In genomic region chr3:119033393-119034255, GRCh38 we compare ENCODE assay signal across 8 cellular contexts. TPM values are rescaled to one million over a fixed set of nuclear protein-coding genes. Genes with fewer than 3 reads are reported as not detected.
A peak's percentile ranks its signal among the peaks of the same experiment; 100 is the strongest.
DNase-seq lines count a peak whose midpoint lies in the region; ATAC-seq and TF ChIP-seq lines count a peak whose summit lies in the region.

No MANE protein-coding gene starts in this region.

- H3K27me3 Mint-ChIP-seq in natural killer cell (ENCODE audit: low read depth in 2 of 2) = peaks cover 38 to 66% of the 10 kb centered on the region in 2 donors

- H3K36me3 Mint-ChIP-seq in natural killer cell = no peaks in the 10 kb centered on the region

- no peak overlapping the region for H3K27ac Mint-ChIP-seq in natural killer cell

- no peak overlapping the region for H3K4me3 ChIP-seq in KMS-11 (IDR thresholded peaks at IDR 0.05; ENCODE audit: insufficient read depth, low read depth, low read length)

- peak overlapping the region; percentile 91 for H3K4me2 ChIP-seq in KMS-11

- H2AFZ ChIP-seq in KMS-11 (ENCODE audit: low read depth) = peak overlapping the region; percentile 90

- intact Hi-C loops in natural killer cell (cut with micrococcal nuclease) = no loop called here

- no peaks in the 10 kb centered on the region for H4K20me1 ChIP-seq in KMS-11 (ENCODE audit: insufficient read depth)

- H3K4me1 ChIP-seq in KMS-11 (ENCODE audit: low read depth, poor library complexity, severe bottlenecking) = peaks cover 15% of the 10 kb centered on the region

- peak overlapping the region; percentile 30; the same call in 1 of the 2 replicates for H3K27ac ChIP-seq in 22Rv1
- H3K27ac ChIP-seq in KMS-11 = no peak overlapping the region

- peak overlapping the region; percentile 13; the same call in 1 of the 2 replicates for H3K9ac ChIP-seq in KMS-11

- TF ChIP-seq CTCF in 22Rv1 (IDR thresholded peaks at IDR 0.05) = no peak
- no peak for TF ChIP-seq CTCF in KMS-11 (conservative IDR thresholded peaks at IDR 0.05; ENCODE audit: low read depth, low read length)
- TF ChIP-seq CTCF in natural killer cell (IDR thresholded peaks at IDR 0.05) = no peak

- H3K79me2 ChIP-seq in KMS-11 (ENCODE audit: insufficient read depth, low read depth) = no peaks in the 10 kb centered on the region

- H3K4me3 Mint-ChIP-seq in natural killer cell = peak overlapping the region; percentile 81

- no peaks in the 10 kb centered on the region for H3K36me3 ChIP-seq in KMS-11 (ENCODE audit: insufficient read depth)

- ATAC-seq in natural killer cell = no peak
- no peak for ATAC-seq in HG03025 (IDR thresholded peaks at IDR 0.05; ENCODE audit: low FRiP score, unreplicated experiment)
- no peak for ATAC-seq in HG03196 (IDR thresholded peaks at IDR 0.05; ENCODE audit: unreplicated experiment)

- H3K4me1 Mint-ChIP-seq in natural killer cell = peaks cover 9 to 13% of the 10 kb centered on the region in 2 donors

- H3K27me3 ChIP-seq in KMS-11 (ENCODE audit: insufficient read depth, low read depth) = peaks cover 4% of the 10 kb centered on the region; the same call in 1 of the 2 replicates

- DNase-seq in dermis blood vessel endothelial cell (peak; percentile 1), natural killer cell (no peak), COLO829 (ENCODE audit: low spot score) (no peak), NCI-H2029 (lab: John Stamatoyannopoulos, UW) (no peak)

- no peaks in the 10 kb centered on the region for H3K9me3 Mint-ChIP-seq in natural killer cell

RNA-seq across cellular contexts. Expression of gene IGSF11, which starts 1.0 kb away (rescaled TPM):
- total RNA-seq in dermis blood vessel endothelial cell (0.19 TPM in 1 of 2 replicates, not detected in the other), natural killer cell (1 to 10 TPM in 1 of 3 donors, under 1 TPM in 1, not detected in 1; 0.66 to 2.3 TPM)
